ENCODE assay signal across 8 cellular contexts in genomic region chr2:23380562-23381065, GRCh38. TPM values are rescaled to one million over a fixed set of nuclear protein-coding genes. Genes with fewer than 3 reads are reported as not detected.
DNase-seq lines count a peak whose midpoint lies in the region; ATAC-seq and TF ChIP-seq lines count a peak whose summit lies in the region.

No MANE protein-coding gene starts in this region.

- H3K9me3 ChIP-seq in SJCRH30 (replicated peaks) (no peaks in the 10 kb centered on the region), suprapubic skin (no peaks in the 10 kb centered on the region)

- TF ChIP-seq POLR2A in suprapubic skin (IDR thresholded peaks at IDR 0.05), result no peak

- no peak for TF ChIP-seq EP300 in suprapubic skin (IDR thresholded peaks at IDR 0.05)

- DNase-seq in NCI-H1105 treated with DMSO at 0.1 percent for 48 hours (lab: John Stamatoyannopoulos, UW) (peak; percentile 11), NCI-H1105 (lab: John Stamatoyannopoulos, UW) (no peak), SJCRH30 (peak in 1 of 2 experiments; percentile 30), germinal center (ENCODE audit: low spot score) (peak; percentile 48), suprapubic skin (ENCODE audit: low spot score in 2 of 2) (no peak), omental fat pad (ENCODE audit: low spot score) (no peak), NCI-H510A treated with DMSO at 0.1 percent for 48 hours (lab: John Stamatoyannopoulos, UW) (no peak)

- H3K4me1 ChIP-seq in SJCRH30 (peaks cover 30% of the 10 kb centered on the region), suprapubic skin (peaks cover 17% of the 10 kb centered on the region)

- 33% methylated on average over 4 of the region's 4 CpGs for WGBS in suprapubic skin

- ATAC-seq in HG03095 (IDR thresholded peaks at IDR 0.05; ENCODE audit: unreplicated experiment) (peak; percentile 41), omental fat pad (ENCODE audit: low FRiP score) (no peak)

- TF ChIP-seq CTCF in suprapubic skin (IDR thresholded peaks at IDR 0.05), result no peak
- TF ChIP-seq CTCF in omental fat pad (IDR thresholded peaks at IDR 0.05), result no peak

- no peaks in the 10 kb centered on the region for H3K36me3 ChIP-seq in SJCRH30
- no peaks in the 10 kb centered on the region for H3K36me3 ChIP-seq in suprapubic skin

- H3K4me3 ChIP-seq in SJCRH30 (peak overlapping the region; percentile 3; the same call in 1 of the 2 replicates), suprapubic skin (peak overlapping the region; percentile 10)

- H3K27me3 ChIP-seq in SJCRH30 (no peaks in the 10 kb centered on the region), suprapubic skin (peaks cover 3% of the 10 kb centered on the region)

- H3K27ac ChIP-seq in SJCRH30, result peak overlapping the region; percentile 52
- H3K27ac ChIP-seq in suprapubic skin, result peak overlapping the region; percentile 40

RNA-seq across cellular contexts. Expression of gene KLHL29, which starts 4.4 kb away (rescaled TPM):
- total RNA-seq in SJCRH30 (2014; rRNA removed; shearing (Covaris generic)), result 30.8 and 34.1 TPM in 2 replicates
- 10 to 100 TPM; 17.1 to 30.8 (median 20.7) TPM for total RNA-seq in suprapubic skin
- total RNA-seq in omental fat pad, result 10 to 100 TPM in 2 of 4 donors, 1 to 10 TPM in 2; 4.0 to 19.5 (median 12.7) TPM

Comparison
In these comparisons a context has a peak if more than half of its experiments do, and no peak if none do; other contexts are left out.
1. DNase-seq: peak in NCI-H1105 treated with DMSO at 0.1 percent for 48 hours (single experiment) and germinal center (single experiment); none in NCI-H1105 (single experiment), suprapubic skin (0 of 2), omental fat pad (single experiment) and NCI-H510A treated with DMSO at 0.1 percent for 48 hours (single experiment).